14 cellular contexts compared by ENCODE assay signal in genomic region chr11:88059326-88059725, GRCh38.
A peak's percentile ranks its signal among the peaks of the same experiment; 100 is the strongest.
DNase-seq lines count a peak whose midpoint lies in the region; ATAC-seq and TF ChIP-seq lines count a peak whose summit lies in the region.
"Had no signal": no experiment of that assay in that cellular context is flagged by ENCODE, and none has a peak within 500 bp of the region (broad histone marks: within the 10 kb centered on the region; RNA-seq: fewer than 3 reads in every experiment).

No MANE protein-coding gene starts in this region.

- no peaks in the 10 kb centered on the region for H3K27me3 ChIP-seq in neural progenitor cell

- H3K36me3 ChIP-seq in neural progenitor cell = no peaks in the 10 kb centered on the region

- no peak overlapping the region for H3K9ac ChIP-seq in neural progenitor cell

- H2AFZ ChIP-seq in neural progenitor cell (replicated peaks) = no peak overlapping the region
- H2AFZ ChIP-seq: PC-9 had no signal

- no peaks in the 10 kb centered on the region for H3K4me1 Mint-ChIP-seq in natural killer cell treated with Interleukin-12 subunit alpha and Interleukin-12 subunit beta and Interleukin-15 and Interleukin-18, amount 100 ng/mL, for 72 hours (ENCODE audit: low read depth in 2 of 2)
- peaks cover 2% of the 10 kb centered on the region for H3K4me1 Mint-ChIP-seq in neural progenitor cell
- H3K4me1 Mint-ChIP-seq: CD14-positive monocyte had no signal

- H3K9me3 Mint-ChIP-seq in natural killer cell treated with Interleukin-12 subunit alpha and Interleukin-12 subunit beta and Interleukin-15 and Interleukin-18, amount 100 ng/mL, for 72 hours = no peaks in the 10 kb centered on the region
- H3K9me3 Mint-ChIP-seq in neural progenitor cell = no peaks in the 10 kb centered on the region
- H3K9me3 Mint-ChIP-seq: H9 had no signal

- H3K4me1 ChIP-seq in neural progenitor cell = peaks cover 7% of the 10 kb centered on the region

- H3K27me3 Mint-ChIP-seq in natural killer cell treated with Interleukin-12 subunit alpha and Interleukin-12 subunit beta and Interleukin-15 and Interleukin-18, amount 100 ng/mL, for 72 hours = peaks cover 4 to 8% of the 10 kb centered on the region in 2 donors
- no peaks in the 10 kb centered on the region for H3K27me3 Mint-ChIP-seq in neural progenitor cell (ENCODE audit: insufficient read depth, low read depth)

- H3K27ac Mint-ChIP-seq in natural killer cell treated with Interleukin-12 subunit alpha and Interleukin-12 subunit beta and Interleukin-15 and Interleukin-18, amount 100 ng/mL, for 72 hours = no peak overlapping the region
- H3K27ac Mint-ChIP-seq in neural progenitor cell = no peak overlapping the region
- H3K27ac Mint-ChIP-seq: CD14-positive monocyte, H9 had no signal

- DNase-seq in M059J (ENCODE audit: low read depth) = peak; percentile 42
- peak; percentile 47 for DNase-seq in astrocyte of the hippocampus (ENCODE audit: low read depth, low spot score)
- DNase-seq in fibroblast of peridontal ligament (ENCODE audit: extremely low read depth) = peak; percentile 2
- DNase-seq in retinal pigment epithelial cell (ENCODE audit: low read depth) = peak; percentile 64
- no peak for DNase-seq in natural killer cell treated with Interleukin-12 subunit alpha and Interleukin-12 subunit beta and Interleukin-15 and Interleukin-18, amount 100 ng/mL, for 72 hours (ENCODE audit: low spot score)
- DNase-seq in GM20000 (ENCODE audit: low spot score) = no peak
- DNase-seq in neural progenitor cell (ENCODE audit: low spot score) = no peak
- DNase-seq: AML-193, H9, NCI-H1930, NCI-H446, NCI-H748 treated with DMSO at 0.1 percent for 48 hours, PC-9 had no signal

- no peaks in the 10 kb centered on the region for H3K79me2 ChIP-seq in neural progenitor cell (ENCODE audit: low read depth)

- no peaks in the 10 kb centered on the region for H3K9me3 ChIP-seq in neural progenitor cell (ENCODE audit: low read depth)

- ATAC-seq in natural killer cell treated with Interleukin-12 subunit alpha and Interleukin-12 subunit beta and Interleukin-15 and Interleukin-18, amount 100 ng/mL, for 72 hours = no peak

- no peaks in the 10 kb centered on the region for H3F3A ChIP-seq in neural progenitor cell (ENCODE audit: low read depth)

- H3K4me3 ChIP-seq in retinal pigment epithelial cell (ENCODE audit: low read length) = no peak overlapping the region
- H3K4me3 ChIP-seq in neural progenitor cell = no peak overlapping the region
- H3K4me3 ChIP-seq: PC-9 had no signal

- no peak overlapping the region for H3K4me3 Mint-ChIP-seq in natural killer cell treated with Interleukin-12 subunit alpha and Interleukin-12 subunit beta and Interleukin-15 and Interleukin-18, amount 100 ng/mL, for 72 hours
- H3K4me3 Mint-ChIP-seq in neural progenitor cell = no peak overlapping the region
- H3K4me3 Mint-ChIP-seq: CD14-positive monocyte, H9 had no signal

- no peak overlapping the region for H3K4me2 ChIP-seq in neural progenitor cell
- H3K4me2 ChIP-seq: PC-9 had no signal

- no peaks in the 10 kb centered on the region for H4K20me1 ChIP-seq in neural progenitor cell (ENCODE audit: low read depth)

- H3K27ac ChIP-seq in neural progenitor cell = no peak overlapping the region
- H3K27ac ChIP-seq: PC-9 had no signal

- no peak for TF ChIP-seq CTCF in retinal pigment epithelial cell (conservative IDR thresholded peaks at IDR 0.05; ENCODE audit: low read depth, low read length)
- no peak for TF ChIP-seq CTCF in GM20000 (IDR thresholded peaks at IDR 0.05; ENCODE audit: extremely low read depth, missing control alignments)
- TF ChIP-seq CTCF in neural progenitor cell (IDR thresholded peaks at IDR 0.05) = no peak

- H3K36me3 Mint-ChIP-seq in natural killer cell treated with Interleukin-12 subunit alpha and Interleukin-12 subunit beta and Interleukin-15 and Interleukin-18, amount 100 ng/mL, for 72 hours = no peaks in the 10 kb centered on the region
- H3K36me3 Mint-ChIP-seq in neural progenitor cell = no peaks in the 10 kb centered on the region
- H3K36me3 Mint-ChIP-seq: CD14-positive monocyte had no signal

Comparison
In these comparisons a context has a peak if more than half of its experiments do, and no peak if none do; other contexts are left out.
1. DNase-seq: peak in M059J (single experiment), astrocyte of the hippocampus (single experiment), fibroblast of peridontal ligament (single experiment) and retinal pigment epithelial cell (single experiment); none in natural killer cell treated with Interleukin-12 subunit alpha and Interleukin-12 subunit beta and Interleukin-15 and Interleukin-18, amount 100 ng/mL, for 72 hours (single experiment), GM20000 (single experiment) and neural progenitor cell (single experiment).